In the genomic region with DNA sequence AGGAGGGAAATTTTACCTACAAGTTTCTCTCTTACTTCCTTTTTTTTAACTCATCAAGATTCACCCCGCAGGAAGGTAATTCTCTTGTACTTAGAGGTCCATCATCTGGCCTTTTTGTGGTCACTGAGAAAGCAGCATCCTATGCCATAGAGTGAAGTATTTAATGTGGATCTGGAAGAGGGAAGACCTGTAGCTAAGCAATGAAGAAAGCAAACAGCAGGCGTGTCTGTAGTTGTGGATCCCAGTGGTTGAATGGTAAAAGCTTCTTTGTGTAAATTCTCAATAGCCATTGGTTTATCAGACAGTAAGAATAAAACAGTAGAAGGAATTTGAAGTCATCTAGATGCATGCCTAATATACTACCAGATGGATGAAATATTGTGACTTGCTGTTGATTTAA, we compare ENCODE assay signal across 19 cellular contexts.
DNase-seq lines count a peak whose midpoint lies in the region; ATAC-seq, FAIRE-seq and TF ChIP-seq lines count a peak whose summit lies in the region.
"Had no signal": no experiment of that assay in that cellular context is flagged by ENCODE, and none has a peak within 500 bp of the region (broad histone marks: within the 10 kb centered on the region; RNA-seq: fewer than 3 reads in every experiment).

No MANE protein-coding gene starts in this region.

- H3K36me3 Mint-ChIP-seq in GM23338 (ENCODE audit: low read depth) (no peaks in the 10 kb centered on the region), neural progenitor cell (no peaks in the 10 kb centered on the region)
- H3K36me3 Mint-ChIP-seq: CD4-positive, CD25-positive, alpha-beta regulatory T cell; CD8-positive, alpha-beta memory T cell had no signal

- TF ChIP-seq CTCF in GM23338 (conservative IDR thresholded peaks at IDR 0.05; ENCODE audit: low read depth in 2 of 2) (no peak), H1 (IDR thresholded peaks at IDR 0.05; ENCODE audit: control extremely low read depth in 1 of 3, insufficient read depth in 1 of 3, low read depth in 1 of 3, low read length in 3 of 3) (no peak), neural progenitor cell (IDR thresholded peaks at IDR 0.05) (no peak), lower leg skin (IDR thresholded peaks at IDR 0.05) (no peak)

- H3K14ac ChIP-seq in H1 (ENCODE audit: insufficient read length): no peak overlapping the region

- H3K4me1 Mint-ChIP-seq in GM23338 (peaks cover 5% of the 10 kb centered on the region), neural progenitor cell (no peaks in the 10 kb centered on the region)
- H3K4me1 Mint-ChIP-seq: CD4-positive, CD25-positive, alpha-beta regulatory T cell; CD8-positive, alpha-beta memory T cell had no signal

- H3K18ac ChIP-seq in H1 (ENCODE audit: extremely low read depth, low read length): no peak overlapping the region

- 0 out of 2 replicates have a peak, but pooled peaks cover 3% of the 10 kb centered on the region for H3K4me1 ChIP-seq in GM23338 (ENCODE audit: insufficient read depth)
- no peaks in the 10 kb centered on the region for H3K4me1 ChIP-seq in H1 (replicated peaks in 1 of 4; ENCODE audit: control insufficient read depth in 3 of 4, insufficient read depth in 4 of 4, low read length in 3 of 4)
- no peaks in the 10 kb centered on the region for H3K4me1 ChIP-seq in neural progenitor cell
- H3K4me1 ChIP-seq: BE2C, HAP-1 had no signal

- H3K23me2 ChIP-seq in H1 (ENCODE audit: low read depth, low read length): no peaks in the 10 kb centered on the region

- H2BK20ac ChIP-seq in H1 (ENCODE audit: low read length): no peak overlapping the region

- no peaks in the 10 kb centered on the region for H3K36me3 ChIP-seq in GM23338 (ENCODE audit: insufficient read depth)
- H3K36me3 ChIP-seq in H1 (ENCODE audit: control insufficient read depth in 2 of 4, insufficient read depth in 4 of 4, low read length in 3 of 4): no peaks in the 10 kb centered on the region
- H3K36me3 ChIP-seq in neural progenitor cell: no peaks in the 10 kb centered on the region
- H3K36me3 ChIP-seq: BE2C, HAP-1 had no signal

- CTCF ChIA-PET in H1 (lab: Charles Lee; ENCODE audit: partially characterized antibody): interaction anchor here (0.6 kb wide), 1 partner anchor 135 kb away, joined by 3 read pairs; no protein-coding TSS in a partner anchor

- POLR2A ChIA-PET in H1 (lab: Charles Lee; ENCODE audit: partially characterized antibody): no interaction called here

- DNase-seq in GM23338 (ENCODE audit: low spot score) (peak; percentile 30), NCI-H2227 treated with DMSO at 0.1 percent for 48 hours (lab: John Stamatoyannopoulos, UW) (peak; percentile 39), H1 (ENCODE audit: low read depth in 1 of 2, low spot score in 2 of 2) (no peak), neural progenitor cell (ENCODE audit: low spot score) (no peak), A172 (ENCODE audit: low spot score) (no peak), lower leg skin (ENCODE audit: low spot score in 2 of 2) (no peak)
- DNase-seq: ACHN; BE2C; C1 segment of cervical spinal cord; CD4-positive, CD25-positive, alpha-beta regulatory T cell; CD8-positive, alpha-beta memory T cell; COR-L47; DMS 273 treated with DMSO at 0.1 percent for 48 hours; DMS53; DND-41; EL had no signal

- H4K20me1 ChIP-seq in GM23338 (replicated peaks; ENCODE audit: insufficient read depth) (no peaks in the 10 kb centered on the region), H1 (replicated peaks in 1 of 2; ENCODE audit: control insufficient read depth in 1 of 2, insufficient read depth in 2 of 2, low read length in 2 of 2) (no peaks in the 10 kb centered on the region), neural progenitor cell (ENCODE audit: low read depth) (no peaks in the 10 kb centered on the region)

- no peak for FAIRE-seq in H1 (lab: Jason Lieb, UNC)
- FAIRE-seq: GM12891, GM19239 had no signal

- no peak overlapping the region for H3K23ac ChIP-seq in H1 (ENCODE audit: insufficient read length)

- 94% methylated on average over 2 of the region's 2 CpGs; no CpG with 5 or more reads in 1 of the 2 experiments for WGBS in H1 (ENCODE audit: extremely low coverage in 1 of 2, insufficient coverage in 1 of 2, insufficient read length in 1 of 2, insufficient replicate concordance in 2 of 2, low coverage in 1 of 2, low lambda C conversion rate in 2 of 2, missing lambda C conversion rate in 1 of 2), 2 experiments
- 81 to 84% methylated on average over 2 of the region's 2 CpGs for WGBS in lower leg skin, 2 donors

- H4K8ac ChIP-seq in H1 (ENCODE audit: extremely low read depth, insufficient read depth, low read length): no peak overlapping the region

- H3F3A ChIP-seq in GM23338 (replicated peaks; ENCODE audit: low read depth) (no peaks in the 10 kb centered on the region), neural progenitor cell (ENCODE audit: low read depth) (no peaks in the 10 kb centered on the region)

- TF ChIP-seq POLR2A in H1 (IDR thresholded peaks at IDR 0.05; ENCODE audit: control extremely low read depth in 1 of 2, low read depth in 2 of 2, low read length in 2 of 2) (no peak), lower leg skin (IDR thresholded peaks at IDR 0.05) (no peak)

- H2AK5ac ChIP-seq in H1 (ENCODE audit: low read depth, low read length): no peak overlapping the region

- H2BK5ac ChIP-seq in H1 (ENCODE audit: low read depth, low read length): no peak overlapping the region

- no peak for TF ChIP-seq EP300 in H1 (IDR thresholded peaks at IDR 0.05; ENCODE audit: borderline replicate concordance in 1 of 2, low read depth in 2 of 2, low read length in 2 of 2)

- H3K27ac Mint-ChIP-seq in GM23338 (peak overlapping the region; percentile 55; the same call in 1 of the 2 replicates), neural progenitor cell (no peak overlapping the region)
- H3K27ac Mint-ChIP-seq: CD4-positive, CD25-positive, alpha-beta regulatory T cell; CD8-positive, alpha-beta memory T cell had no signal

- H4K91ac ChIP-seq in H1 (replicated peaks; ENCODE audit: insufficient read length, low read length): no peak overlapping the region

- H3K4me3 Mint-ChIP-seq in GM23338 (no peak overlapping the region), neural progenitor cell (no peak overlapping the region)
- H3K4me3 Mint-ChIP-seq: CD4-positive, CD25-positive, alpha-beta regulatory T cell; CD8-positive, alpha-beta memory T cell had no signal

- ATAC-seq in GM23338: peak; percentile 45

- H3K27me3 ChIP-seq in GM23338 (ENCODE audit: insufficient read depth) (no peaks in the 10 kb centered on the region), H1 (replicated peaks in 1 of 4; ENCODE audit: control insufficient read depth in 3 of 4, extremely low read depth in 1 of 4, insufficient read depth in 3 of 4, low read length in 3 of 4) (no peaks in the 10 kb centered on the region), neural progenitor cell (no peaks in the 10 kb centered on the region)
- H3K27me3 ChIP-seq: BE2C had no signal

- TF ChIP-seq RAD21 in H1 (IDR thresholded peaks at IDR 0.05 in 1 of 2, conservative IDR thresholded peaks at IDR 0.05 in 1 of 2; ENCODE audit: low read depth in 2 of 2, low read length in 2 of 2): no peak

- H2BK15ac ChIP-seq in H1 (ENCODE audit: low read length): no peak overlapping the region

- H2AFZ ChIP-seq in GM23338 (peak overlapping the region; percentile 26; the same call in 1 of the 2 replicates), H1 (ENCODE audit: low read length) (0 out of 2 replicates have a peak overlapping the region, but pooled peaks have one; percentile 50), neural progenitor cell (replicated peaks) (peak overlapping the region; percentile 78)

- H2BK12ac ChIP-seq in H1 (ENCODE audit: low read depth, low read length): no peak overlapping the region

- no peaks in the 10 kb centered on the region for H3K9me3 Mint-ChIP-seq in GM23338
- no peaks in the 10 kb centered on the region for H3K9me3 Mint-ChIP-seq in neural progenitor cell

- no peak overlapping the region for H3K4ac ChIP-seq in H1 (replicated peaks; ENCODE audit: insufficient read length, low read depth, low read length)

- no peak overlapping the region for H3K56ac ChIP-seq in H1 (replicated peaks; ENCODE audit: insufficient read length, low read depth, low read length)

- no peak overlapping the region for H2BK120ac ChIP-seq in H1 (replicated peaks; ENCODE audit: low read depth, low read length)

- H3K79me1 ChIP-seq in H1 (ENCODE audit: low read depth, low read length): no peaks in the 10 kb centered on the region

- no peak overlapping the region for H3K27ac ChIP-seq in GM23338 (ENCODE audit: low read depth)
- H3K27ac ChIP-seq in H1 (ENCODE audit: low read depth, low read length): no peak overlapping the region
- H3K27ac ChIP-seq in neural progenitor cell: no peak overlapping the region

- no peak overlapping the region for H3K4me2 ChIP-seq in GM23338
- no peak overlapping the region for H3K4me2 ChIP-seq in H1 (ENCODE audit: insufficient read depth in 1 of 2, low read depth in 2 of 2, low read length in 2 of 2)
- H3K4me2 ChIP-seq in neural progenitor cell: no peak overlapping the region

- H3K79me2 ChIP-seq in GM23338 (replicated peaks; ENCODE audit: insufficient read depth) (no peaks in the 10 kb centered on the region), H1 (ENCODE audit: control insufficient read depth in 1 of 2, insufficient read depth in 2 of 2, low read length in 2 of 2) (no peaks in the 10 kb centered on the region), neural progenitor cell (ENCODE audit: low read depth) (no peaks in the 10 kb centered on the region)

- H3K27me3 Mint-ChIP-seq in GM23338 (ENCODE audit: insufficient read depth, low read depth, poor library complexity) (no peaks in the 10 kb centered on the region), neural progenitor cell (ENCODE audit: insufficient read depth, low read depth) (no peaks in the 10 kb centered on the region)
- H3K27me3 Mint-ChIP-seq: CD4-positive, CD25-positive, alpha-beta regulatory T cell; CD8-positive, alpha-beta memory T cell had no signal

- H3K4me3 ChIP-seq in GM23338 (no peak overlapping the region), H1 (ENCODE audit: extremely low read depth in 1 of 4, insufficient read depth in 2 of 4, low read depth in 3 of 4, low read length in 4 of 4) (no peak overlapping the region), neural progenitor cell (no peak overlapping the region), lower leg skin (ENCODE audit: low read depth, poor library complexity, severe bottlenecking) (no peak overlapping the region)
- H3K4me3 ChIP-seq: HAP-1 had no signal

- intact Hi-C loops in lower leg skin (cut with DNase I; ENCODE audit: low total_unique reads): no loop called here

- H3K9ac ChIP-seq in H1 (replicated peaks in 1 of 4; ENCODE audit: extremely low read depth in 1 of 4, low read depth in 3 of 4, low read length in 3 of 4): no peak overlapping the region
- H3K9ac ChIP-seq in neural progenitor cell: no peak overlapping the region

- no peak overlapping the region for H4K5ac ChIP-seq in H1 (ENCODE audit: insufficient read length, low read depth, low read length)

- no peaks in the 10 kb centered on the region for H3K9me3 ChIP-seq in H1 (ENCODE audit: insufficient read depth in 2 of 2, low read depth in 1 of 2, low read length in 1 of 2)
- H3K9me3 ChIP-seq in neural progenitor cell (ENCODE audit: low read depth): no peaks in the 10 kb centered on the region
- H3K9me3 ChIP-seq: BE2C, HAP-1 had no signal

- H3K9me2 ChIP-seq in GM23338 (ENCODE audit: insufficient read depth): no peaks in the 10 kb centered on the region

TF ChIP-seq in GM23338, 12 proteins besides CTCF, POLR2A, EP300 and RAD21 (continues in another document):
- TF ChIP-seq JUNB (IDR thresholded peaks at IDR 0.05; ENCODE audit: unreplicated experiment): no peak

TF ChIP-seq in H1, 55 proteins besides CTCF, POLR2A, EP300 and RAD21 (continues in another document):
- TF ChIP-seq CHD1 (IDR thresholded peaks at IDR 0.05; ENCODE audit: low read depth, low read length): no peak

Comparison
In these comparisons a context has a peak if more than half of its experiments do, and no peak if none do; other contexts are left out.
1. DNase-seq: peak in GM23338 (single experiment) and NCI-H2227 treated with DMSO at 0.1 percent for 48 hours (single experiment); none in H1 (0 of 2), neural progenitor cell (single experiment), A172 (single experiment) and lower leg skin (0 of 2).
2. H2AFZ ChIP-seq: peak in every context shown above with its lines; median percentile 78 in neural progenitor cell; 50 in H1; 26 in GM23338.